ENCODE assay signal across 8 cellular contexts in genomic region chr19:39481229-39481545, GRCh38. TPM values are rescaled to one million over a fixed set of nuclear protein-coding genes. Genes with fewer than 3 reads are reported as not detected.
DNase-seq lines count a peak whose midpoint lies in the region; ATAC-seq and TF ChIP-seq lines count a peak whose summit lies in the region.

No MANE protein-coding gene starts in this region.

- ATAC-seq in HG03097 (IDR thresholded peaks at IDR 0.05; ENCODE audit: low FRiP score, unreplicated experiment) (no peak), HG03520 (IDR thresholded peaks at IDR 0.05; ENCODE audit: unreplicated experiment) (no peak), HG03280 (IDR thresholded peaks at IDR 0.05; ENCODE audit: unreplicated experiment) (no peak)

- H3K4me3 ChIP-seq in GM12864 (ENCODE audit: low read depth, low read length) (peak overlapping the region; percentile 72), epithelial cell of esophagus (ENCODE audit: low read length) (peak overlapping the region; percentile 98)

- H3K4me3 Mint-ChIP-seq in progenitor cell of endocrine pancreas (ENCODE audit: low read depth) = peak overlapping the region; percentile 84

- TF ChIP-seq CTCF in GM12864 (IDR thresholded peaks at IDR 0.05; ENCODE audit: low read depth, low read length, missing control alignments) (no peak), epithelial cell of esophagus (IDR thresholded peaks at IDR 0.05; ENCODE audit: insufficient read depth, low read depth, low read length, missing control alignments) (no peak), progenitor cell of endocrine pancreas (IDR thresholded peaks at IDR 0.05; ENCODE audit: unreplicated experiment) (no peak)

- no peaks in the 10 kb centered on the region for H3K27me3 Mint-ChIP-seq in progenitor cell of endocrine pancreas

- peaks cover 17% of the 10 kb centered on the region for H3K4me1 Mint-ChIP-seq in progenitor cell of endocrine pancreas (ENCODE audit: low read depth)

- peak overlapping the region; percentile 97 for H3K27ac Mint-ChIP-seq in progenitor cell of endocrine pancreas

- peaks cover 3% of the 10 kb centered on the region for H3K36me3 Mint-ChIP-seq in progenitor cell of endocrine pancreas (ENCODE audit: insufficient read depth)

- DNase-seq in GM12864 (ENCODE audit: low read depth) = no peak
- peak; percentile 52 for DNase-seq in OCI-M1 (lab: John Stamatoyannopoulos, UW)
- DNase-seq in epithelial cell of esophagus (ENCODE audit: low read depth) = no peak
- DNase-seq in progenitor cell of endocrine pancreas (ENCODE audit: low spot score, unreplicated experiment) = no peak
- DNase-seq in foreskin melanocyte = no peak

- H3K9me3 Mint-ChIP-seq in progenitor cell of endocrine pancreas (ENCODE audit: low read depth) = no peaks in the 10 kb centered on the region

RNA-seq across cellular contexts. Expression of gene TIMM50, which starts 0.5 kb away (rescaled TPM):
- total RNA-seq in progenitor cell of endocrine pancreas = 79.3 TPM in 2 replicates

RNA-seq across cellular contexts. Expression of gene DLL3, which starts 17.6 kb away (rescaled TPM):
- total RNA-seq in progenitor cell of endocrine pancreas = 0.93 and 1.1 TPM in 2 replicates

RNA-seq across cellular contexts. Expression of gene SELENOV, which starts 33.8 kb away (rescaled TPM):
- total RNA-seq in progenitor cell of endocrine pancreas = 5.1 and 6.5 TPM in 2 replicates

RNA-seq across cellular contexts. Expression of gene SUPT5H, which starts 35.8 kb away (rescaled TPM):
- 170 and 171 TPM in 2 replicates for total RNA-seq in progenitor cell of endocrine pancreas

RNA-seq across cellular contexts. Expression of gene RPS16, which starts 45.4 kb away (rescaled TPM):
- 1,449 and 1,510 TPM in 2 replicates for total RNA-seq in progenitor cell of endocrine pancreas
